8 cellular contexts compared by ENCODE assay signal in the genomic region with DNA sequence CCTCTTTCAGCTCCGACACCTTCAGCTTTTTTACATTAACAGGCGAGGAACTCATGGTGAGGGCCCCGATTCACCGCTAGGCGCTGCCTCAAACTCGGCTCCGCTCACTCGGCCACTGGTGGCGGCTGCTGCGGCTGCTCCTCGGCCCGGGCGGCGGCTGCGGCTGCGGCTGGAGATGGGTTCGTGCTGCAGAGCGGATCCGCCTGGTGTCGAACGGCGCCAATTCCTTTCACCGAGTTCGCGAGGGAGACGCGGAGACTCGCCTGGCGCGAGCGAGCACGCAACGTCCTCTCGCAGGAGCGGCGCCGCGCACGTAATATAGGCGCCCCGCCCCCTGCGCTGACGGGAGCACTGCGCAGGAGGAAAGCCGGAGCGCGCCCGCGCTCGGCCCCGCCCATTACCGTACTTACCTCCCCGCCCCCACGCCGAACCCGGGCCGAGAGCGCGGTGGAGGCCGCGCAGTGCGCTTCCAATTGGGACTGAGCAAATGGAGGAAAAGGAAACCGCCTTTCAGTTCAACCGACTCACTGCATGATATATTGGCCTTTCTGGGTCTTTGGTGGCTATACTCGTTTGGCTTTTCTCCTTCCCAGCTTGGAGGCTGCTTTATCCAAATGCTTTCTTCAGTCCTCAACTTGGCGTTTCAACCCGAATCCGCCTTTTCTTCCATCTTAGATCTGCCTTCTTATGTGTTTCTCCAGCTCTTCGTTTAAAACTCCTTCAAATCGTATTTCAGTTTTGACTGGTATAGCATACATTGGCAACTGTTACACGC. TPM values are rescaled to one million over a fixed set of nuclear protein-coding genes. Genes with fewer than 3 reads are reported as not detected.
DNase-seq lines count a peak whose midpoint lies in the region; TF ChIP-seq lines count a peak whose summit lies in the region.

A gene (minus strand): TSS at position 291 of the 775 bp plus-strand sequence. CDS start 236 bp downstream, at position 55.

- H3K4me3 ChIP-seq in H7 (ENCODE audit: insufficient read depth, low read depth, low read length) (peak within 1 kb of the TSS; percentile 100), fibroblast of pulmonary artery (replicated peaks; ENCODE audit: low read depth, low read length) (peak within 1 kb of the TSS; percentile 95)

- peaks cover 16% of the 10 kb centered on the region for H3K36me3 ChIP-seq in H7 (replicated peaks; ENCODE audit: control insufficient read depth, insufficient read depth, low read length)

- H3K27me3 ChIP-seq in H7 (ENCODE audit: control insufficient read depth, insufficient read depth, low read length) = no peaks in the 10 kb centered on the region

- peak; percentile 95 for DNase-seq in G401 (ENCODE audit: low spot score)
- DNase-seq in H7 = peak; percentile 94
- DNase-seq in M059J (ENCODE audit: low read depth) = peak; percentile 95
- DNase-seq in SHP77 (lab: John Stamatoyannopoulos, UW) = peak; percentile 87 to 94
- DNase-seq in activated effector memory CD4-positive, alpha-beta T cell treated with Interleukin-2 at 50 U/mL for 16 hours = peak; percentile 96
- peak; percentile 98 for DNase-seq in fibroblast of pulmonary artery (ENCODE audit: low read depth)

- peak within 1 kb of the TSS; percentile 88 to 97 (median 96) for H3K4me3 Mint-ChIP-seq in nephron
- H3K4me3 Mint-ChIP-seq in stimulated activated naive CD8-positive, alpha-beta T cell treated with anti-CD3 and anti-CD28 coated beads, Interleukin-15, Interleukin-2, amounts not matched to agents 100 ng/mL and 50 ng/mL, for 24 hours = peak within 1 kb of the TSS; percentile 95

- peaks cover 46% of the 10 kb centered on the region for H3K4me1 Mint-ChIP-seq in nephron
- H3K4me1 Mint-ChIP-seq in stimulated activated naive CD8-positive, alpha-beta T cell treated with anti-CD3 and anti-CD28 coated beads, Interleukin-15, Interleukin-2, amounts not matched to agents 100 ng/mL and 50 ng/mL, for 24 hours (ENCODE audit: low read depth) = peaks cover 48% of the 10 kb centered on the region

- H3K9me3 Mint-ChIP-seq in nephron = no peaks in the 10 kb centered on the region
- no peaks in the 10 kb centered on the region for H3K9me3 Mint-ChIP-seq in stimulated activated naive CD8-positive, alpha-beta T cell treated with anti-CD3 and anti-CD28 coated beads, Interleukin-15, Interleukin-2, amounts not matched to agents 100 ng/mL and 50 ng/mL, for 24 hours

- TF ChIP-seq CTCF in fibroblast of pulmonary artery (IDR thresholded peaks at IDR 0.05; ENCODE audit: low read length, missing control alignments) (peak; percentile 16), nephron (IDR thresholded peaks at IDR 0.05; ENCODE audit: unreplicated experiment in 3 of 3) (peak; percentile 30 to 37 (median 31))

- H3K27ac Mint-ChIP-seq in nephron = peak within 1 kb of the TSS; percentile 99
- peak within 1 kb of the TSS; percentile 99 for H3K27ac Mint-ChIP-seq in stimulated activated naive CD8-positive, alpha-beta T cell treated with anti-CD3 and anti-CD28 coated beads, Interleukin-15, Interleukin-2, amounts not matched to agents 100 ng/mL and 50 ng/mL, for 24 hours

- H3K27me3 Mint-ChIP-seq in nephron (ENCODE audit: low read depth) = no peaks in the 10 kb centered on the region
- no peaks in the 10 kb centered on the region for H3K27me3 Mint-ChIP-seq in stimulated activated naive CD8-positive, alpha-beta T cell treated with anti-CD3 and anti-CD28 coated beads, Interleukin-15, Interleukin-2, amounts not matched to agents 100 ng/mL and 50 ng/mL, for 24 hours

- in situ Hi-C loops in G401 (cut with HindIII; ENCODE audit: low sequenced_read_pairs) = no loop called here

- peaks cover 30% of the 10 kb centered on the region for H3K36me3 Mint-ChIP-seq in nephron (ENCODE audit: low read depth)
- H3K36me3 Mint-ChIP-seq in stimulated activated naive CD8-positive, alpha-beta T cell treated with anti-CD3 and anti-CD28 coated beads, Interleukin-15, Interleukin-2, amounts not matched to agents 100 ng/mL and 50 ng/mL, for 24 hours (ENCODE audit: low read depth) = peaks cover 42% of the 10 kb centered on the region

RNA-seq across cellular contexts. Expression of the gene that starts here (rescaled TPM):
- total RNA-seq in G401 (2014; rRNA removed; shearing (Covaris generic)) = 172 and 277 TPM in 2 replicates
- 249 and 277 TPM in 2 replicates for total RNA-seq in H7 (2014; rRNA removed; shearing (Covaris generic))
- total RNA-seq in M059J (2014; rRNA removed; shearing (Covaris generic)) = 246 and 357 TPM in 2 replicates

Comparison
In these comparisons a context has a peak if more than half of its experiments do, and no peak if none do; other contexts are left out.
1. Peak in every context shown above with its lines: DNase-seq and H3K4me3 ChIP-seq.